Comparison of ENCODE assay signal across 9 cellular contexts in the genomic region with DNA sequence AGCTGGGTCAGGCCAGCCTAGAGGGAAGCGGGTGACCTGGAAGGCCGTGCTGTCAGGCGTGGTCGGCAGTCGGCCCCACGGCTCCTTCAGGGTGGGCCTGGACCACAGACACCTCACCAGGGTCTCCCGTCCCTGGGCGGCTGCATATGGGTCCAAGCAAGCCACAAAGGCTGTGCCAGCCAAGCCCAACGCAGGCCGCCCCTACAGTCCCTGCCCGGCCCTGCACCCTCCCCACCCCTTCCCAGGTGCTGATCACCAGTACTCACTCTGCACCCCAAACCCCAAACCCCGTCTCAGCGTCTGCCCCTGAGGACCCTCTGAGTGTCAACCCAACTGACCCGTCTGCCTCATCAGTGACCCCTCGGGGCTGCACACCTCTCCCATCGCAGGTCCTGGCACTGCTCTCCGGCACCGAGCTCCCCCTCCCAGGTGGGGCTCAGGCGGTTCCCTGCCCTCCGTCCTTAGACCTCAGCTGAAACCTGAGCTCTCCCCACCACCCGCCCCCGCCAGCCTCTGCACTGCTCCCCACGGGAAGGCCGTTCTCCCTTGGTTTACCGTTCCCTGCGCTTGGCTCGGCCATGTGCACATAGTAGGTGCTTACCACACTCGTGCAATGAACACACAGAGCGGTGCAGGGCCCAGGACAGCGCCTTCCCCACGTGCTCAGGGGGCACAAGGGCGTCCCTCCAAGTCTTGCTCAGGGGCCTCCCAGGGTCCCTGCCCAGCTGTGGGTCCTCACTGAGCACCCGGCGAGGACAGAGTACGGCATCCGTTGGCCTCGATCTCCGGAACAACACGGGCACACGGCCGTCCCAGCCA. TPM values are rescaled to one million over a fixed set of nuclear protein-coding genes. Genes with fewer than 3 reads are reported as not detected.
DNase-seq lines count a peak whose midpoint lies in the region; ATAC-seq lines count a peak whose summit lies in the region.
"Had no signal": no experiment of that assay in that cellular context is flagged by ENCODE, and none has a peak within 500 bp of the region (broad histone marks: within the 10 kb centered on the region; RNA-seq: fewer than 3 reads in every experiment).

No MANE protein-coding gene starts in this region.

- peak overlapping the region; percentile 76 for H3K4me3 ChIP-seq in ectodermal cell (ENCODE audit: insufficient read depth, low read depth, low read length)
- H3K4me3 ChIP-seq in mucosa of stomach (ENCODE audit: low read length) = peak overlapping the region; percentile 31
- peak overlapping the region in 1 of 2 donors; percentile 80 for H3K4me3 ChIP-seq in aorta (ENCODE audit: low read length in 2 of 2)

- peaks cover 24% of the 10 kb centered on the region for H3K27me3 ChIP-seq in ectodermal cell (ENCODE audit: control insufficient read depth, insufficient read depth, low read length, poor library complexity, severe bottlenecking)
- no peaks in the 10 kb centered on the region for H3K27me3 ChIP-seq in mucosa of stomach (ENCODE audit: control insufficient read depth, insufficient read depth, low read length)
- no peaks in the 10 kb centered on the region for H3K27me3 ChIP-seq in aorta (ENCODE audit: control insufficient read depth in 1 of 2, insufficient read depth in 2 of 2, low read length in 1 of 2)

- H3K36me3 ChIP-seq in ectodermal cell (ENCODE audit: control insufficient read depth, insufficient read depth, low read length) = peaks cover 17% of the 10 kb centered on the region
- H3K36me3 ChIP-seq in mucosa of stomach (ENCODE audit: control insufficient read depth, insufficient read depth, low read length) = peaks cover 11% of the 10 kb centered on the region
- H3K36me3 ChIP-seq in aorta (ENCODE audit: control insufficient read depth in 1 of 2, insufficient read depth in 2 of 2, low read length in 1 of 2) = no peaks in the 10 kb centered on the region

- 59 to 60% methylated on average over 41 of the region's 41 CpGs for WGBS in ectodermal cell, 2 experiments
- WGBS in aorta, 2 donors = 57 to 59% methylated on average over 39 to 41 of the region's 41 CpGs

- no peaks in the 10 kb centered on the region for H3K9me3 ChIP-seq in ectodermal cell (ENCODE audit: control insufficient read depth, low read length)
- no peaks in the 10 kb centered on the region for H3K9me3 ChIP-seq in mucosa of stomach (ENCODE audit: control insufficient read depth, low read length)
- no peaks in the 10 kb centered on the region for H3K9me3 ChIP-seq in aorta (ENCODE audit: control insufficient read depth, low read length)

- H3K9ac ChIP-seq in mucosa of stomach (ENCODE audit: low read length) = peak overlapping the region; percentile 66

- H3K4me1 ChIP-seq in ectodermal cell (ENCODE audit: control insufficient read depth, insufficient read depth, low read length) (peaks cover 10% of the 10 kb centered on the region), mucosa of stomach (ENCODE audit: control insufficient read depth, insufficient read depth, low read length) (peaks cover 29% of the 10 kb centered on the region), aorta (ENCODE audit: control insufficient read depth in 1 of 2, insufficient read depth in 2 of 2, low read length in 2 of 2) (no peaks in the 10 kb centered on the region)

- ATAC-seq in aorta (ENCODE audit: low FRiP score) (peak; percentile 1), GM19463 (IDR thresholded peaks at IDR 0.05; ENCODE audit: unreplicated experiment) (no peak)

- DNase-seq in stimulated activated CD4-positive, alpha-beta T cell treated with anti-CD3 and anti-CD28 coated beads, Interleukin-15, amount 100 ng/mL, for 24 hours = peak; percentile 1
- no peak for DNase-seq in stimulated activated CD4-positive, alpha-beta T cell treated with anti-CD3 and anti-CD28 coated beads, Interleukin-4, amount 100 ng/mL, for 24 hours
- DNase-seq in aorta = peak; percentile 54 to 80
- DNase-seq in NCI-H1048 (lab: John Stamatoyannopoulos, UW) = no peak
- DNase-seq in cerebellar cortex (ENCODE audit: low spot score) = no peak

- H3K27ac ChIP-seq in ectodermal cell (ENCODE audit: insufficient read depth, low read depth, low read length, poor library complexity, severe bottlenecking) (no peak overlapping the region), aorta (ENCODE audit: low read depth in 1 of 2, low read length in 2 of 2) (no peak overlapping the region)

- intact Hi-C loops in aorta (cut with DNase I) = no loop called here

RNA-seq across cellular contexts. Expression of a gene that starts 1.4 kb away (rescaled TPM):
- 237 TPM for polyA plus RNA-seq in ectodermal cell (2013, experiment 1 of 4)
- polyA plus RNA-seq in ectodermal cell (2013, experiment 2 of 4) = 230 TPM
- 253 TPM for polyA plus RNA-seq in ectodermal cell (2013, experiment 3 of 4)
- polyA plus RNA-seq in ectodermal cell (2013, experiment 4 of 4) = 270 TPM
- total RNA-seq in aorta = 100 to 1,000 TPM; 176 to 190 TPM
- polyA plus RNA-seq in aorta = 100 to 1,000 TPM; 360 to 386 TPM

RNA-seq across cellular contexts. Expression of a gene that starts 18.0 kb away (rescaled TPM):
- polyA plus RNA-seq in ectodermal cell (2013, experiment 1 of 4) = not detected
- polyA plus RNA-seq in ectodermal cell (2013, experiment 2 of 4) = not detected
- polyA plus RNA-seq in ectodermal cell (2013, experiment 3 of 4) = not detected
- not detected for polyA plus RNA-seq in ectodermal cell (2013, experiment 4 of 4)
- total RNA-seq in aorta = under 1 TPM; 0.19 to 0.30 TPM
- polyA plus RNA-seq in aorta = 1 to 10 TPM in 1 of 2 donors, under 1 TPM in 1; 0.10 to 4.6 TPM

RNA-seq across cellular contexts. Expression of a gene that starts 20.3 kb away (rescaled TPM):
- polyA plus RNA-seq in ectodermal cell (2013, experiment 1 of 4) = 2.2 TPM
- polyA plus RNA-seq in ectodermal cell (2013, experiment 2 of 4) = 1.4 TPM
- 1.5 TPM for polyA plus RNA-seq in ectodermal cell (2013, experiment 3 of 4)
- 1.1 TPM for polyA plus RNA-seq in ectodermal cell (2013, experiment 4 of 4)
- 1 to 10 TPM in 1 of 2 donors, under 1 TPM in 1; 0.88 to 1.5 TPM for total RNA-seq in aorta
- polyA plus RNA-seq in aorta = 1 to 10 TPM in 1 of 2 donors, under 1 TPM in 1; 0.64 to 6.0 TPM

RNA-seq across cellular contexts. Expression of a gene that starts 28.4 kb away (rescaled TPM):
- not detected for polyA plus RNA-seq in ectodermal cell (2013, experiment 1 of 4)
- not detected for polyA plus RNA-seq in ectodermal cell (2013, experiment 2 of 4)
- polyA plus RNA-seq in ectodermal cell (2013, experiment 3 of 4) = not detected
- not detected for polyA plus RNA-seq in ectodermal cell (2013, experiment 4 of 4)
- not detected for total RNA-seq in aorta
- not detected for polyA plus RNA-seq in aorta
- total RNA-seq: dermis blood vessel endothelial cell had no signal

RNA-seq across cellular contexts. Expression of a gene that starts 34.8 kb away (rescaled TPM):
- polyA plus RNA-seq in ectodermal cell (2013, experiment 1 of 4) = 5.3 TPM
- polyA plus RNA-seq in ectodermal cell (2013, experiment 2 of 4) = 3.7 TPM
- 4.6 TPM for polyA plus RNA-seq in ectodermal cell (2013, experiment 3 of 4)
- 3.9 TPM for polyA plus RNA-seq in ectodermal cell (2013, experiment 4 of 4)
- total RNA-seq in aorta = under 1 TPM in 1 of 2 donors, not detected in 1; 0.57 TPM
- under 1 TPM in 1 of 2 donors, not detected in 1; 0.84 TPM for polyA plus RNA-seq in aorta

Comparison
In these comparisons a context has a peak if more than half of its experiments do, and no peak if none do; other contexts are left out.
1. DNase-seq: peak in stimulated activated CD4-positive, alpha-beta T cell treated with anti-CD3 and anti-CD28 coated beads, Interleukin-15, amount 100 ng/mL, for 24 hours (single experiment) and aorta (2 of 2); none in stimulated activated CD4-positive, alpha-beta T cell treated with anti-CD3 and anti-CD28 coated beads, Interleukin-4, amount 100 ng/mL, for 24 hours (single experiment), NCI-H1048 (single experiment) and cerebellar cortex (single experiment).